8 cellular contexts compared by ENCODE assay signal in the genomic region with DNA sequence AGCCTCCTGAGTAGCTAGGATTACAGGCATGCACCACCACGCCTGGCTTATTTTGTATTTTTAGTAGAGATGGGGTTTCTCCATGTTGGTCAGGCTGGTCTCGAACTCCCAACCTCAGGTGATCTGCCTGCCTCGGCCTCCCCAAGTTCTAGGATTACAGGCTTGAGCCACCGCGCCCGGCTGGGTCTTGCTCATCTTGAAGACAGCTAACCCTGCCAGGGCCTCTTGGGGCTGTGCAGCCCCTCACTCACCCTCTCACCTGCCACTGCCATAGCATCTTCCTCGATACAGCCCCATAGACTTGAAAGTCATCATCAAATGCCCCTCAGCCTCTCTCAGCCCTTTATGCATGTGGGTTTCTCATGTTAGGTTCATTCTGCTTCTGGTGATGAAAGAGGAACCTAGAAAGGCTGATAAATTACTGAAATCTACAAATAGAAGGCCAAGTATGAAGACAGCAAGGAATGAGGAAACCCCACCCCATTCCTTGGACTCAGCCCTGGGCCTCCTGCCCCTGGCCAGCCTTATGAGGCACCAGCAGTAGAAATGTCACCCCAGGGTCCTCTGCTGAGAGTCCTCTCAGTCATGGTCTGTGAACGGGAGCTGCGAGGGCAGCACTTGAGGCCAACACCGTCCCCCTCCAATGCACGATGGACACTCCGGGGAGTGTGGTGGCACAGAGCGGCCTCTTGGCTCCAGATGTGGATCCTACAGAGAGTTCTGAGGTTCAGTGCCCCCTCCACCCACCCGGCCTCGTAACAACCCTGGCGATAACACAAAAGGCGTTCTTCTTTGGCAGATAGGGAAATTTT. TPM values are rescaled to one million over a fixed set of nuclear protein-coding genes. Genes with fewer than 3 reads are reported as not detected.
DNase-seq lines count a peak whose midpoint lies in the region; ATAC-seq and TF ChIP-seq lines count a peak whose summit lies in the region.

No MANE protein-coding gene starts in this region.

- no peak for TF ChIP-seq CTCF in coronary artery (IDR thresholded peaks at IDR 0.05)
- no peak for TF ChIP-seq CTCF in GM13977 (IDR thresholded peaks at IDR 0.05; ENCODE audit: extremely low read depth, insufficient read depth, missing control alignments)

- H3K4me1 ChIP-seq in ACC112 (ENCODE audit: control insufficient read depth, insufficient read depth, low read length, unreplicated experiment): peaks cover 32% of the 10 kb centered on the region

- ATAC-seq in natural killer cell treated with Interleukin-12 subunit alpha and Interleukin-12 subunit beta and Interleukin-15 and Interleukin-18, amount 100 ng/mL, for 72 hours: no peak
- ATAC-seq in GM19351 (IDR thresholded peaks at IDR 0.05; ENCODE audit: unreplicated experiment): no peak

- H3K4me1 Mint-ChIP-seq in natural killer cell treated with Interleukin-12 subunit alpha and Interleukin-12 subunit beta and Interleukin-15 and Interleukin-18, amount 100 ng/mL, for 72 hours (ENCODE audit: low read depth in 2 of 2): peaks cover 0 to 8% of the 10 kb centered on the region in 2 donors

- H3K4me3 Mint-ChIP-seq in natural killer cell treated with Interleukin-12 subunit alpha and Interleukin-12 subunit beta and Interleukin-15 and Interleukin-18, amount 100 ng/mL, for 72 hours: peak overlapping the region; percentile 79

- no peaks in the 10 kb centered on the region for H3K36me3 Mint-ChIP-seq in natural killer cell treated with Interleukin-12 subunit alpha and Interleukin-12 subunit beta and Interleukin-15 and Interleukin-18, amount 100 ng/mL, for 72 hours

- no peaks in the 10 kb centered on the region for H3K79me2 ChIP-seq in ACC112 (ENCODE audit: control insufficient read depth, insufficient read depth, low read length, unreplicated experiment)

- H3K27ac ChIP-seq in ACC112 (ENCODE audit: low read depth, low read length) (peak overlapping the region; percentile 87), coronary artery (peak overlapping the region; percentile 79 to 86)

- H3K27me3 ChIP-seq in ACC112 (ENCODE audit: insufficient read depth, low read length): no peaks in the 10 kb centered on the region

- H3K36me3 ChIP-seq in ACC112 (ENCODE audit: insufficient read depth, low read length): no peaks in the 10 kb centered on the region

- H3K27ac Mint-ChIP-seq in natural killer cell treated with Interleukin-12 subunit alpha and Interleukin-12 subunit beta and Interleukin-15 and Interleukin-18, amount 100 ng/mL, for 72 hours: peak overlapping the region; percentile 68 to 77

- H2AFZ ChIP-seq in ACC112 (ENCODE audit: low read length, unreplicated experiment): peak overlapping the region; percentile 79

- DNase-seq in MV-4-11 (lab: John Stamatoyannopoulos, UW): peak; percentile 90
- DNase-seq in coronary artery (ENCODE audit: low spot score): peak; percentile 80
- no peak for DNase-seq in natural killer cell treated with Interleukin-12 subunit alpha and Interleukin-12 subunit beta and Interleukin-15 and Interleukin-18, amount 100 ng/mL, for 72 hours (ENCODE audit: low spot score)
- no peak for DNase-seq in HuH-7.5 (ENCODE audit: low spot score)
- DNase-seq in germinal center (ENCODE audit: low spot score): no peak
- no peak for DNase-seq in GM13977 (ENCODE audit: low spot score)

- in situ Hi-C loops in GM13977 (cut with MboI; ENCODE audit: low pct_unique_long_range_greater_than_20kb, low sequenced_read_pairs, unreplicated experiment): no loop called here

- no peaks in the 10 kb centered on the region for H3K9me3 Mint-ChIP-seq in natural killer cell treated with Interleukin-12 subunit alpha and Interleukin-12 subunit beta and Interleukin-15 and Interleukin-18, amount 100 ng/mL, for 72 hours

- H3K27me3 Mint-ChIP-seq in natural killer cell treated with Interleukin-12 subunit alpha and Interleukin-12 subunit beta and Interleukin-15 and Interleukin-18, amount 100 ng/mL, for 72 hours: peaks cover 0 to 10% of the 10 kb centered on the region in 2 donors

- H3K4me3 ChIP-seq in ACC112 (ENCODE audit: low read depth, low read length): peak overlapping the region; percentile 89
- peak overlapping the region; percentile 71 for H3K4me3 ChIP-seq in coronary artery

RNA-seq across cellular contexts. Expression of a gene that starts 24.8 kb away (rescaled TPM):
- total RNA-seq in natural killer cell treated with Interleukin-12 subunit alpha and Interleukin-12 subunit beta and Interleukin-15 and Interleukin-18, amount 100 ng/mL, for 72 hours: not detected

Comparison
In these comparisons a context has a peak if more than half of its experiments do, and no peak if none do; other contexts are left out.
1. DNase-seq: peak in MV-4-11 (single experiment) and coronary artery (single experiment); none in natural killer cell treated with Interleukin-12 subunit alpha and Interleukin-12 subunit beta and Interleukin-15 and Interleukin-18, amount 100 ng/mL, for 72 hours (single experiment), HuH-7.5 (single experiment), germinal center (single experiment) and GM13977 (single experiment).